2 cellular contexts compared by ENCODE assay signal in genomic region chr9:107547772-107548297, GRCh38.
TF ChIP-seq lines count a peak whose summit lies in the region.

No MANE protein-coding gene starts in this region.

TF ChIP-seq in SK-N-SH, 30 proteins besides CTCF, POLR2A, EP300 and RAD21 (continued from another document):
- TF ChIP-seq USF1 (IDR thresholded peaks at IDR 0.05; ENCODE audit: borderline replicate concordance, low read depth) (no peak), GABPA (IDR thresholded peaks at IDR 0.05; ENCODE audit: low read depth) (no peak), PBX3 (IDR thresholded peaks at IDR 0.05) (no peak), POLR2AphosphoS5 (IDR thresholded peaks at IDR 0.05; ENCODE audit: low read depth, low read length) (no peak), MAX (IDR thresholded peaks at IDR 0.05; ENCODE audit: low read depth) (no peak), IRF3 (IDR thresholded peaks at IDR 0.05; ENCODE audit: low read depth, low read length) (no peak), ELF1 (IDR thresholded peaks at IDR 0.05) (no peak), TCF12 (IDR thresholded peaks at IDR 0.05) (no peak), GATA2 (CRISPR knock-in tag; IDR thresholded peaks at IDR 0.05) (no peak), FOXJ3 (CRISPR knock-in tag; IDR thresholded peaks at IDR 0.05) (no peak)

TF ChIP-seq in SK-N-SH treated with all-trans-retinoic acid at 6 μM for 48 hours, 23 proteins besides CTCF, POLR2A, EP300 and RAD21 (continued from another document):
- TF ChIP-seq RARB (CRISPR knock-in tag; IDR thresholded peaks at IDR 0.05) (no peak), TSHZ2 (CRISPR knock-in tag; IDR thresholded peaks at IDR 0.05) (no peak), ZNF565 (CRISPR knock-in tag; conservative IDR thresholded peaks at IDR 0.05; ENCODE audit: low read depth) (no peak), ESRRG (CRISPR knock-in tag; IDR thresholded peaks at IDR 0.05) (no peak)
